1 cellular context compared by ENCODE assay signal in the genomic region with DNA sequence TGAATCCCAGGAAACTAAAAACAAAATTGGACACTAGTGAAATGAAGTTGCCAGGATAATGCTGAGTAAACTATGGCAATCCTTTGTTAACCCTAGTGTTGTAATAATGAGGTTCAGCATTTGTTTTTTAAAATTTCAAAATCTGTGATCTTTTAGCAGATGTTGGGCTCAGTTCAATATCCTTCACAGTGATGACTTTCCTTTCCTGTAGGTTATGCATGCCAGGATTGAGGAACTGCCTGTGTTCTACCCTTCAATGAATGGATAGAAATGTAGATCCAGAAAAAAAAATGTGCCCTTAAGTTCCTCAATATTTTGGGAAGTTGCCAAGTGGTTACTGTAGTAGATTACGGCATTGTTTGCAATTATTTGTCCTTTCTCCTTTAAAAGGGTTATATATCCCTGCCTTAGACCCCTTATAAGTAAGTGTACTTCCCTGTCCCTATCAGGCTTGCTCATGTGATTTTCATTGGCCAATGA.
TF ChIP-seq lines count a peak whose summit lies in the region.

No MANE protein-coding gene starts in this region.

TF ChIP-seq in HepG2, 621 proteins besides CTCF, POLR2A, EP300 and RAD21 (continued from another document):
- TF ChIP-seq, protein P1, sequence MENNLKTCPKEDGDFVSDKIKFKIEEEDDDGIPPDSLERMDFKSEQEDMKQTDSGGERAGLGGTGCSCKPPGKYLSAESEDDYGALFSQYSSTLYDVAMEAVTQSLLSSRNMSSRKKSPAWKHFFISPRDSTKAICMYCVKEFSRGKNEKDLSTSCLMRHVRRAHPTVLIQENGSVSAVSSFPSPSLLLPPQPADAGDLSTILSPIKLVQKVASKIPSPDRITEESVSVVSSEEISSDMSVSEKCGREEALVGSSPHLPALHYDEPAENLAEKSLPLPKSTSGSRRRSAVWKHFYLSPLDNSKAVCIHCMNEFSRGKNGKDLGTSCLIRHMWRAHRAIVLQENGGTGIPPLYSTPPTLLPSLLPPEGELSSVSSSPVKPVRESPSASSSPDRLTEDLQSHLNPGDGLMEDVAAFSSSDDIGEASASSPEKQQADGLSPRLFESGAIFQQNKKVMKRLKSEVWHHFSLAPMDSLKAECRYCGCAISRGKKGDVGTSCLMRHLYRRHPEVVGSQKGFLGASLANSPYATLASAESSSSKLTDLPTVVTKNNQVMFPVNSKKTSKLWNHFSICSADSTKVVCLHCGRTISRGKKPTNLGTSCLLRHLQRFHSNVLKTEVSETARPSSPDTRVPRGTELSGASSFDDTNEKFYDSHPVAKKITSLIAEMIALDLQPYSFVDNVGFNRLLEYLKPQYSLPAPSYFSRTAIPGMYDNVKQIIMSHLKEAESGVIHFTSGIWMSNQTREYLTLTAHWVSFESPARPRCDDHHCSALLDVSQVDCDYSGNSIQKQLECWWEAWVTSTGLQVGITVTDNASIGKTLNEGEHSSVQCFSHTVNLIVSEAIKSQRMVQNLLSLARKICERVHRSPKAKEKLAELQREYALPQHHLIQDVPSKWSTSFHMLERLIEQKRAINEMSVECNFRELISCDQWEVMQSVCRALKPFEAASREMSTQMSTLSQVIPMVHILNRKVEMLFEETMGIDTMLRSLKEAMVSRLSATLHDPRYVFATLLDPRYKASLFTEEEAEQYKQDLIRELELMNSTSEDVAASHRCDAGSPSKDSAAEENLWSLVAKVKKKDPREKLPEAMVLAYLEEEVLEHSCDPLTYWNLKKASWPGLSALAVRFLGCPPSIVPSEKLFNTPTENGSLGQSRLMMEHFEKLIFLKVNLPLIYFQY (CRISPR knock-in tag; IDR thresholded peaks at IDR 0.05; ENCODE audit: borderline replicate concordance): no peak
- no peak for TF ChIP-seq HCFC1 (IDR thresholded peaks at IDR 0.05; ENCODE audit: low read depth, low read length)
- TF ChIP-seq ZNF75D (CRISPR knock-in tag; IDR thresholded peaks at IDR 0.05; ENCODE audit: borderline replicate concordance): no peak
- TF ChIP-seq ZNF33A (CRISPR knock-in tag; IDR thresholded peaks at IDR 0.05; ENCODE audit: borderline replicate concordance): no peak
TF ChIP-seq in HepG2: peak in this region for 0.
